In genomic region chr3:125382323-125382722, GRCh38 we compare ENCODE assay signal across 18 cellular contexts. TPM values are rescaled to one million over a fixed set of nuclear protein-coding genes. Genes with fewer than 3 reads are reported as not detected.
DNase-seq lines count a peak whose midpoint lies in the region; ATAC-seq and TF ChIP-seq lines count a peak whose summit lies in the region.
"Had no signal": no experiment of that assay in that cellular context is flagged by ENCODE, and none has a peak within 500 bp of the region (broad histone marks: within the 10 kb centered on the region; RNA-seq: fewer than 3 reads in every experiment).

No MANE protein-coding gene starts in this region.

- H3K27ac Mint-ChIP-seq in CD4-positive, alpha-beta T cell, result peak overlapping the region; percentile 35
- H3K27ac Mint-ChIP-seq: T-cell had no signal

- no peaks in the 10 kb centered on the region for H3K9me2 ChIP-seq in Karpas-422 (replicated peaks; ENCODE audit: insufficient read depth, low read length)

- H3K27me3 Mint-ChIP-seq in CD4-positive, alpha-beta T cell, result no peaks in the 10 kb centered on the region

- no peaks in the 10 kb centered on the region for H3K79me2 ChIP-seq in Karpas-422 (ENCODE audit: low read length)

- no peak overlapping the region for H3K4me2 ChIP-seq in Karpas-422 (ENCODE audit: low read depth, low read length, poor library complexity, severe bottlenecking)
- H3K4me2 ChIP-seq: KMS-11 had no signal

- H3K27ac ChIP-seq in CD4-positive, alpha-beta T cell (ENCODE audit: low read depth, low read length), result no peak overlapping the region
- no peak overlapping the region for H3K27ac ChIP-seq in Karpas-422 (ENCODE audit: low read length)
- no peak overlapping the region for H3K27ac ChIP-seq in tibial artery
- H3K27ac ChIP-seq: KMS-11 had no signal

- intact Hi-C loops in CD4-positive, alpha-beta T cell (cut with DNase I, micrococcal nuclease), result no loop called here
- intact Hi-C loops in tibial artery (cut with DNase I; ENCODE audit: low total_unique reads), result no loop called here

- no peaks in the 10 kb centered on the region for H3K36me3 Mint-ChIP-seq in CD4-positive, alpha-beta T cell (ENCODE audit: low read depth)
- H3K36me3 Mint-ChIP-seq: CD14-positive monocyte, T-cell had no signal

- no peak overlapping the region for H2AFZ ChIP-seq in Karpas-422 (ENCODE audit: low read length)
- H2AFZ ChIP-seq: GM23248 had no signal

- no peak for DNase-seq in CD4-positive, alpha-beta T cell
- DNase-seq in Jurkat, Clone E6-1 (ENCODE audit: low read depth, low spot score), result peak; percentile 25
- peak; percentile 15 for DNase-seq in adipocyte (ENCODE audit: low read depth)
- peak; percentile 50 for DNase-seq in left lobe of liver (ENCODE audit: low spot score)
- DNase-seq in Karpas-422, result no peak
- DNase-seq in NCI-H2171 treated with DMSO at 0.1 percent for 48 hours (lab: John Stamatoyannopoulos, UW), result no peak
- DNase-seq in NCI-H1694 (lab: John Stamatoyannopoulos, UW), result no peak
- no peak for DNase-seq in tibial artery
- DNase-seq: AML-193, NCI-H1105 treated with DMSO at 0.1 percent for 48 hours, NCI-H187, NCI-H2171, NCI-H748 treated with DMSO at 0.1 percent for 48 hours had no signal

- H3K4me1 Mint-ChIP-seq in CD4-positive, alpha-beta T cell (ENCODE audit: low read depth), result peaks cover 15% of the 10 kb centered on the region

- H3K4me3 Mint-ChIP-seq in CD4-positive, alpha-beta T cell, result no peak overlapping the region
- H3K4me3 Mint-ChIP-seq: CD14-positive monocyte, T-cell had no signal

- no peak for TF ChIP-seq CTCF in CD4-positive, alpha-beta T cell (IDR thresholded peaks at IDR 0.05)
- TF ChIP-seq CTCF in tibial artery (IDR thresholded peaks at IDR 0.05), result no peak

- H3K4me1 ChIP-seq in adipocyte (ENCODE audit: control insufficient read depth, insufficient read depth, low read length), result peaks cover 33% of the 10 kb centered on the region
- peaks cover 4% of the 10 kb centered on the region; the same call in 1 of the 2 replicates for H3K4me1 ChIP-seq in Karpas-422 (ENCODE audit: low read length)
- H3K4me1 ChIP-seq in tibial artery, result no peaks in the 10 kb centered on the region

- ATAC-seq in CD4-positive, alpha-beta T cell (ENCODE audit: poor library complexity), result no peak
- ATAC-seq in left lobe of liver, result peak; percentile 76

- no peak overlapping the region for H3K9ac ChIP-seq in adipocyte (ENCODE audit: low read length)
- no peak overlapping the region for H3K9ac ChIP-seq in Karpas-422 (ENCODE audit: low read length)
- H3K9ac ChIP-seq: GM23248, KMS-11 had no signal

- CTCF ChIA-PET in CD4-positive, alpha-beta T cell (lab: Charles Lee), result interaction anchor here (0.5 to 1.4 kb wide), 2 partner anchors 10 to 676 kb away, joined by 3 to 5 read pairs; no protein-coding TSS in a partner anchor

- H4K20me1 ChIP-seq in Karpas-422 (ENCODE audit: insufficient read depth, low read depth, low read length), result no peaks in the 10 kb centered on the region

- no peaks in the 10 kb centered on the region for H3K36me3 ChIP-seq in adipocyte (ENCODE audit: control insufficient read depth, insufficient read depth, low read length, severe bottlenecking)
- H3K36me3 ChIP-seq in Karpas-422 (ENCODE audit: insufficient read depth, low read length), result no peaks in the 10 kb centered on the region
- H3K36me3 ChIP-seq in tibial artery, result no peaks in the 10 kb centered on the region
- H3K36me3 ChIP-seq: MG63 had no signal

- no peaks in the 10 kb centered on the region for H3K9me3 ChIP-seq in CD4-positive, alpha-beta T cell (ENCODE audit: control insufficient read depth, low read length)
- H3K9me3 ChIP-seq in adipocyte (ENCODE audit: control insufficient read depth, low read length), result no peaks in the 10 kb centered on the region
- H3K9me3 ChIP-seq in Karpas-422 (ENCODE audit: low read length), result no peaks in the 10 kb centered on the region
- no peaks in the 10 kb centered on the region for H3K9me3 ChIP-seq in tibial artery
- H3K9me3 ChIP-seq: MG63 had no signal

- no peaks in the 10 kb centered on the region for H3K9me3 Mint-ChIP-seq in CD4-positive, alpha-beta T cell
- H3K9me3 Mint-ChIP-seq: CD14-positive monocyte, T-cell had no signal

- POLR2A ChIA-PET in CD4-positive, alpha-beta T cell (lab: Charles Lee), result interaction anchor here (0.9 to 1.1 kb wide), 2 partner anchors 15 to 25 kb away, joined by 3 read pairs; no protein-coding TSS in a partner anchor

- no peaks in the 10 kb centered on the region for H3K27me3 ChIP-seq in CD4-positive, alpha-beta T cell (ENCODE audit: control insufficient read depth, insufficient read depth, low read length)
- H3K27me3 ChIP-seq in adipocyte (replicated peaks; ENCODE audit: control insufficient read depth, insufficient read depth, low read length) (no peaks in the 10 kb centered on the region), Karpas-422 (ENCODE audit: low read length) (no peaks in the 10 kb centered on the region), tibial artery (no peaks in the 10 kb centered on the region)
- H3K27me3 ChIP-seq: MG63 had no signal

- H3K4me3 ChIP-seq in Jurkat, Clone E6-1 (ENCODE audit: low read length), result no peak overlapping the region
- H3K4me3 ChIP-seq in adipocyte (ENCODE audit: low read length) (no peak overlapping the region), Karpas-422 (ENCODE audit: low read length) (no peak overlapping the region), tibial artery (no peak overlapping the region)
- H3K4me3 ChIP-seq: GM23248, MG63 had no signal

RNA-seq across cellular contexts. Expression of gene ZNF148, which starts 7.2 kb away (rescaled TPM):
- total RNA-seq in CD4-positive, alpha-beta T cell, result 10 to 100 TPM; 30.9 to 34.0 TPM
- polyA plus RNA-seq in Jurkat, Clone E6-1 (2012; ENCODE audit: insufficient read depth, insufficient read length), result 16.5 TPM
- total RNA-seq in left lobe of liver, result 17.7 TPM
- 29.2 and 53.8 TPM in 2 replicates for total RNA-seq in Karpas-422 (2014; rRNA removed; shearing (Covaris generic); ENCODE audit: low replicate concordance)

Comparison
In these comparisons a context has a peak if more than half of its experiments do, and no peak if none do; other contexts are left out.
1. DNase-seq: peak in Jurkat, Clone E6-1 (single experiment), adipocyte (single experiment) and left lobe of liver (single experiment); none in CD4-positive, alpha-beta T cell (0 of 10), Karpas-422 (single experiment), NCI-H2171 treated with DMSO at 0.1 percent for 48 hours (single experiment), NCI-H1694 (single experiment) and tibial artery (0 of 2).